8 cellular contexts compared by ENCODE assay signal in genomic region chr15:74956648-74957300, GRCh38. TPM values are rescaled to one million over a fixed set of nuclear protein-coding genes. Genes with fewer than 3 reads are reported as not detected.
DNase-seq lines count a peak whose midpoint lies in the region; ATAC-seq and TF ChIP-seq lines count a peak whose summit lies in the region.

RPP25 (minus strand) TSS chr15:74956772; CDS start chr15:74956583, 189 bp downstream.

- no peaks in the 10 kb centered on the region for H3K27me3 ChIP-seq in lower lobe of right lung (ENCODE audit: low read depth)

- POLR2A ChIA-PET in activated CD4-positive, alpha-beta memory T cell treated with anti-CD3 and anti-CD28 coated beads, Interleukin-2, amount 10 ng/mL, durations not matched to agents 7 days and 5 days (lab: Charles Lee) = interaction anchor here (0.8 to 1.6 kb wide), 17 partner anchors 14 to 495 kb away, joined by 3 to 8 read pairs (median 3); partner anchors contain the start of genes ARID3B, C15orf39, COX5A and FAM219B

- H3K36me3 Mint-ChIP-seq in activated CD4-positive, alpha-beta memory T cell treated with anti-CD3 and anti-CD28 coated beads, Interleukin-2, amount 10 ng/mL, durations not matched to agents 7 days and 5 days (ENCODE audit: low read depth) = peaks cover 4% of the 10 kb centered on the region

- H3K27me3 Mint-ChIP-seq in activated CD4-positive, alpha-beta memory T cell treated with anti-CD3 and anti-CD28 coated beads, Interleukin-2, amount 10 ng/mL, durations not matched to agents 7 days and 5 days = peaks cover 44% of the 10 kb centered on the region

- peak; percentile 63 for DNase-seq in NCI-H2029 (lab: John Stamatoyannopoulos, UW)
- DNase-seq in NCI-H2029 treated with DMSO at 0.1 percent for 48 hours (lab: John Stamatoyannopoulos, UW) = no peak
- DNase-seq in NCI-H2227 (lab: John Stamatoyannopoulos, UW; ENCODE audit: unreplicated experiment) = peak; percentile 85
- peak; percentile 78 for DNase-seq in activated CD4-positive, alpha-beta memory T cell treated with anti-CD3 and anti-CD28 coated beads, Interleukin-2, amount 10 ng/mL, durations not matched to agents 7 days and 5 days
- peak; percentile 36 for DNase-seq in effector CD8-positive, alpha-beta T cell (lab: John Stamatoyannopoulos, UW)
- DNase-seq in lower lobe of right lung = peak; percentile 88
- peak; percentile 68 to 75 for DNase-seq in stimulated activated CD4-positive, alpha-beta T cell treated with anti-CD3 and anti-CD28 coated beads, Interleukin-4, amount 100 ng/mL, for 48 hours (ENCODE audit: low read depth in 2 of 2)

- peaks cover 43% of the 10 kb centered on the region for H3K4me1 ChIP-seq in lower lobe of right lung

- H3K27ac ChIP-seq in lower lobe of right lung = peak within 1 kb of the TSS; percentile 88

- H3K27ac Mint-ChIP-seq in activated CD4-positive, alpha-beta memory T cell treated with anti-CD3 and anti-CD28 coated beads, Interleukin-2, amount 10 ng/mL, durations not matched to agents 7 days and 5 days = no peak within 1 kb of the TSS

- intact Hi-C loops in lower lobe of right lung (cut with DNase I) = no loop called here

- peak within 1 kb of the TSS; percentile 78 for H3K4me3 ChIP-seq in lower lobe of right lung

- H3K9me3 Mint-ChIP-seq in activated CD4-positive, alpha-beta memory T cell treated with anti-CD3 and anti-CD28 coated beads, Interleukin-2, amount 10 ng/mL, durations not matched to agents 7 days and 5 days = no peaks in the 10 kb centered on the region

- CTCF ChIA-PET in activated CD4-positive, alpha-beta memory T cell treated with anti-CD3 and anti-CD28 coated beads, Interleukin-2, amount 10 ng/mL, durations not matched to agents 7 days and 5 days (lab: Charles Lee) = interaction anchor here (0.6 to 1.6 kb wide), 15 partner anchors 10 to 248 kb away, joined by 3 to 9 read pairs (median 4); partner anchors contain the start of genes COX5A, PPCDC and SCAMP5

- no peaks in the 10 kb centered on the region for H3K36me3 ChIP-seq in lower lobe of right lung

- TF ChIP-seq CTCF in lower lobe of right lung (IDR thresholded peaks at IDR 0.05) = no peak

- peaks cover 48% of the 10 kb centered on the region for H3K4me1 Mint-ChIP-seq in activated CD4-positive, alpha-beta memory T cell treated with anti-CD3 and anti-CD28 coated beads, Interleukin-2, amount 10 ng/mL, durations not matched to agents 7 days and 5 days

- ATAC-seq in HG02981 (IDR thresholded peaks at IDR 0.05; ENCODE audit: unreplicated experiment) = peak; percentile 64
- peak; percentile 94 to 95 for ATAC-seq in lower lobe of right lung

- H3K9me3 ChIP-seq in lower lobe of right lung = no peaks in the 10 kb centered on the region

- peak within 1 kb of the TSS; percentile 71 for H3K4me3 Mint-ChIP-seq in activated CD4-positive, alpha-beta memory T cell treated with anti-CD3 and anti-CD28 coated beads, Interleukin-2, amount 10 ng/mL, durations not matched to agents 7 days and 5 days

RNA-seq across cellular contexts. Expression of gene RPP25, which starts in this region (rescaled TPM):
- total RNA-seq in activated CD4-positive, alpha-beta memory T cell treated with anti-CD3 and anti-CD28 coated beads, Interleukin-2, amount 10 ng/mL, durations not matched to agents 7 days and 5 days = 1 to 10 TPM; 5.0 to 5.1 TPM
- total RNA-seq in lower lobe of right lung = 17.0 TPM
